Comparison of ENCODE assay signal across 8 cellular contexts in genomic region chrX:7925867-7926472, GRCh38. TPM values are rescaled to one million over a fixed set of nuclear protein-coding genes. Genes with fewer than 3 reads are reported as not detected.
A peak's percentile ranks its signal among the peaks of the same experiment; 100 is the strongest.
DNase-seq lines count a peak whose midpoint lies in the region; ATAC-seq, FAIRE-seq and TF ChIP-seq lines count a peak whose summit lies in the region.

No MANE protein-coding gene starts in this region.

- peaks cover 5% of the 10 kb centered on the region for H3K4me1 ChIP-seq in endothelial cell of umbilical vein (ENCODE audit: control insufficient read depth, extremely low read depth, insufficient read depth, low read length)

- H3K4me3 ChIP-seq in endothelial cell of umbilical vein (replicated peaks in 1 of 3; ENCODE audit: insufficient read depth in 1 of 3, low read depth in 1 of 3, low read length in 3 of 3), result no peak overlapping the region

- in situ Hi-C loops in GM13976 (cut with MboI; ENCODE audit: low sequenced_read_pairs, unreplicated experiment), result loop anchor here (25.0 kb wide), 1 partner anchor 839 kb away; no protein-coding TSS in a partner anchor

- no peaks in the 10 kb centered on the region for H3K79me2 ChIP-seq in endothelial cell of umbilical vein (ENCODE audit: control insufficient read depth, insufficient read depth, low read length)

- H4K20me1 ChIP-seq in endothelial cell of umbilical vein (replicated peaks; ENCODE audit: control insufficient read depth, extremely low read depth, insufficient read depth, low read length), result no peaks in the 10 kb centered on the region

- peak overlapping the region; percentile 28 to 97 (median 72) for H3K4me3 Mint-ChIP-seq in naive thymus-derived CD8-positive, alpha-beta T cell

- H3K9me3 ChIP-seq in endothelial cell of umbilical vein (replicated peaks; ENCODE audit: control insufficient read depth, insufficient read depth, low read length), result no peaks in the 10 kb centered on the region

- ATAC-seq in HG03342 (IDR thresholded peaks at IDR 0.05; ENCODE audit: unreplicated experiment), result peak; percentile 36
- ATAC-seq in naive thymus-derived CD8-positive, alpha-beta T cell, result peak; percentile 43 to 61
- no peak for ATAC-seq in stimulated activated naive CD8-positive, alpha-beta T cell treated with anti-CD3 and anti-CD28 coated beads, Interleukin-15, Interleukin-2, amounts not matched to agents 100 U/mL and 50 U/mL, for 24 hours

- CTCF ChIA-PET in endothelial cell of umbilical vein (lab: Charles Lee), result interaction anchor here (2.3 kb wide), 1 partner anchor 13 kb away, joined by 7 read pairs; no protein-coding TSS in a partner anchor

- no peaks in the 10 kb centered on the region for H3K36me3 ChIP-seq in endothelial cell of umbilical vein (ENCODE audit: control insufficient read depth in 2 of 2, extremely low read depth in 1 of 2, insufficient read depth in 2 of 2, low read length in 2 of 2)

- peak overlapping the region; percentile 59 to 99 (median 89) for H3K27ac Mint-ChIP-seq in naive thymus-derived CD8-positive, alpha-beta T cell

- DNase-seq in GM13976 (ENCODE audit: low spot score), result peak; percentile 49
- peak; percentile 91 for DNase-seq in NCI-H748 (lab: John Stamatoyannopoulos, UW; ENCODE audit: unreplicated experiment)
- peak; percentile 22 to 24 for DNase-seq in activated CD8-positive, alpha-beta memory T cell treated with anti-CD3 and anti-CD28 coated beads for 4 hours (ENCODE audit: low read depth in 2 of 2)
- DNase-seq in endothelial cell of umbilical vein (ENCODE audit: low read depth, low spot score), result peak; percentile 51
- DNase-seq in naive thymus-derived CD8-positive, alpha-beta T cell, result peak; percentile 21 to 77 (median 56)
- peak; percentile 41 for DNase-seq in stimulated activated naive CD8-positive, alpha-beta T cell treated with anti-CD3 and anti-CD28 coated beads, Interleukin-15, Interleukin-2, amounts not matched to agents 100 U/mL and 50 U/mL, for 24 hours

- POLR2A ChIA-PET in endothelial cell of umbilical vein (lab: Charles Lee), result no interaction called here
- POLR2A ChIA-PET in naive thymus-derived CD8-positive, alpha-beta T cell (lab: Charles Lee), result no interaction called here

- peaks cover 0 to 22% (median 4%) of the 10 kb centered on the region in 3 donors for H3K36me3 Mint-ChIP-seq in naive thymus-derived CD8-positive, alpha-beta T cell

- H3K9me3 Mint-ChIP-seq in naive thymus-derived CD8-positive, alpha-beta T cell, result peaks cover 0 to 2% (median 0%) of the 10 kb centered on the region in 9 donors

- intact Hi-C loops in endothelial cell of umbilical vein (cut with micrococcal nuclease), result loop anchor here (1.0 to 2.0 kb wide), 4 partner anchors 733 to 1905 kb away; partner anchors contain the start of gene PUDP

- no peak overlapping the region for H2AFZ ChIP-seq in endothelial cell of umbilical vein (ENCODE audit: low read depth, low read length)

- peak; percentile 82 for TF ChIP-seq CTCF in 22Rv1 (IDR thresholded peaks at IDR 0.05)
- peak; percentile 87 for TF ChIP-seq CTCF in GM13976 (IDR thresholded peaks at IDR 0.05; ENCODE audit: borderline replicate concordance, control extremely low read depth, extremely low read depth, insufficient read depth, missing control alignments)
- peak; percentile 56 to 65 for TF ChIP-seq CTCF in endothelial cell of umbilical vein (IDR thresholded peaks at IDR 0.05; ENCODE audit: extremely low read depth in 1 of 2, insufficient read depth in 1 of 2, low read depth in 1 of 2, low read length in 2 of 2)

- H3K27me3 ChIP-seq in endothelial cell of umbilical vein (ENCODE audit: control insufficient read depth in 2 of 2, insufficient read depth in 2 of 2, low read length in 2 of 2), result no peaks in the 10 kb centered on the region

- no peaks in the 10 kb centered on the region for H3K27me3 Mint-ChIP-seq in naive thymus-derived CD8-positive, alpha-beta T cell

- FAIRE-seq in endothelial cell of umbilical vein (lab: Jason Lieb, UNC), result peak; percentile 99

- BruUV-seq in endothelial cell of umbilical vein (replicated peaks; lab: Mats Ljungman, UMichigan), result no TSS peak

- dilution Hi-C loops in endothelial cell of umbilical vein (cut with MboI; ENCODE audit: extremely low pct_ligation_motif_present, low sequenced_read_pairs), result no loop called here

- peaks cover 3 to 18% (median 10%) of the 10 kb centered on the region in 4 donors for H3K4me1 Mint-ChIP-seq in naive thymus-derived CD8-positive, alpha-beta T cell

- H3K27ac ChIP-seq in 22Rv1, result no peak overlapping the region
- no peak overlapping the region for H3K27ac ChIP-seq in endothelial cell of umbilical vein (ENCODE audit: insufficient read depth, low read depth, low read length)

- TF ChIP-seq POLR2A in endothelial cell of umbilical vein (IDR thresholded peaks at IDR 0.05; ENCODE audit: low read depth, low read length), result no peak

- H3K9ac ChIP-seq in endothelial cell of umbilical vein (replicated peaks; ENCODE audit: extremely low read depth, insufficient read depth, low read length), result no peak overlapping the region

- H3K4me2 ChIP-seq in endothelial cell of umbilical vein (ENCODE audit: insufficient read depth, low read length), result no peak overlapping the region

- no peaks in the 10 kb centered on the region for H3K9me1 ChIP-seq in endothelial cell of umbilical vein (replicated peaks; ENCODE audit: control insufficient read depth, extremely low read depth, insufficient read depth, low read length)

TF ChIP-seq in endothelial cell of umbilical vein, 7 proteins besides CTCF, POLR2A, EP300 and RAD21:
- TF ChIP-seq EZH2 (IDR thresholded peaks at IDR 0.05; ENCODE audit: borderline replicate concordance, low read depth, low read length, severe bottlenecking) (no peak), FOS (IDR thresholded peaks at IDR 0.05; ENCODE audit: borderline replicate concordance, insufficient read depth, low read length) (no peak), MAX (IDR thresholded peaks at IDR 0.05; ENCODE audit: insufficient read depth, insufficient read length) (no peak), MYC (IDR thresholded peaks at IDR 0.05; ENCODE audit: low read depth, low read length) (no peak), JUN (IDR thresholded peaks at IDR 0.05; ENCODE audit: borderline replicate concordance, insufficient read depth, insufficient read length, low read depth) (no peak), POLR2AphosphoS5 (IDR thresholded peaks at IDR 0.05; ENCODE audit: insufficient read depth, low read depth, low read length) (no peak), GATA2 (IDR thresholded peaks at IDR 0.05; ENCODE audit: insufficient read depth, insufficient read length, low read depth, low read length) (no peak)

RNA-seq across cellular contexts. Expression of gene PNPLA4, which starts 1.2 kb away (rescaled TPM):
- 7.7 and 8.8 TPM in 2 replicates for total RNA-seq in endothelial cell of umbilical vein
- 10.4 and 13.1 TPM in 2 replicates for polyA plus RNA-seq in endothelial cell of umbilical vein
- 9.0 and 9.7 TPM in 2 replicates for polyA plus RNA-seq in endothelial cell of umbilical vein (2011; cell fraction: cytosol; rRNA removed)
- 4.7 and 5.5 TPM in 2 replicates for polyA plus RNA-seq in endothelial cell of umbilical vein (2011; cell fraction: nucleus; rRNA removed)
- 11.0 and 11.4 TPM in 2 replicates for polyA plus RNA-seq in endothelial cell of umbilical vein (2012)
- polyA minus RNA-seq in endothelial cell of umbilical vein, result 2.4 and 6.6 TPM in 2 replicates
- polyA minus RNA-seq in endothelial cell of umbilical vein (2011; cell fraction: cytosol; rRNA and poly(A)+ RNA removed), result 14.8 TPM
- 1.7 and 2.7 TPM in 2 replicates for polyA minus RNA-seq in endothelial cell of umbilical vein (2011; cell fraction: nucleus; rRNA and poly(A)+ RNA removed)
- total RNA-seq in naive thymus-derived CD8-positive, alpha-beta T cell, result 1 to 10 TPM; 6.2 to 9.0 TPM
- 10 to 100 TPM; 20.8 to 23.8 (median 22.7) TPM for polyA plus RNA-seq in naive thymus-derived CD8-positive, alpha-beta T cell

Comparison
In these comparisons a context has a peak if more than half of its experiments do, and no peak if none do; other contexts are left out.
1. DNase-seq: peak in every context shown above with its lines; median percentile 91 in NCI-H748; 56 in naive thymus-derived CD8-positive, alpha-beta T cell; 51 in endothelial cell of umbilical vein; 49 in GM13976; 41 in stimulated activated naive CD8-positive, alpha-beta T cell treated with anti-CD3 and anti-CD28 coated beads, Interleukin-15, Interleukin-2, amounts not matched to agents 100 U/mL and 50 U/mL, for 24 hours; 23 in activated CD8-positive, alpha-beta memory T cell treated with anti-CD3 and anti-CD28 coated beads for 4 hours.